1 cellular context compared by ENCODE assay signal in the genomic region with DNA sequence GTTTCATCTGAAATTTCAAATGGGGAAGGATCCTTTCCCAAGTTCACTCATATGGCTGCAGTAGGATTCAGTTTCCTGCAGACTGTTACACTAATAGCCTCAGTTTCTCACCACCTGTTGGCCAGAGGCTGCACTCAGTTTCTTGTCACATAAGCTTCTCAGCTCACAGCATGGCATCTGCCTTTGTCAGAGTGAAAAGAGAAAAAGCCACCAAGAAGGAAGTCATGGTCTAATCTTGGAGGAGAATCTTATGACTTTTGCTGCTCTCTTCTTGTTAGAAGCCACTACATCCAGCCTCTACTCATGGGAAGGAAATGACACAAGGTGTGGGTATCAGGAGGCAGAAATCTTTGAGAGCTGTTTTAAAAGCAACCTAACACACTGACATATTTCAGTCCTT.
TF ChIP-seq lines count a peak whose summit lies in the region.

No MANE protein-coding gene starts in this region.

TF ChIP-seq in HepG2, 621 proteins besides CTCF, POLR2A, EP300 and RAD21 (continued from another document):
- TF ChIP-seq, protein P1, sequence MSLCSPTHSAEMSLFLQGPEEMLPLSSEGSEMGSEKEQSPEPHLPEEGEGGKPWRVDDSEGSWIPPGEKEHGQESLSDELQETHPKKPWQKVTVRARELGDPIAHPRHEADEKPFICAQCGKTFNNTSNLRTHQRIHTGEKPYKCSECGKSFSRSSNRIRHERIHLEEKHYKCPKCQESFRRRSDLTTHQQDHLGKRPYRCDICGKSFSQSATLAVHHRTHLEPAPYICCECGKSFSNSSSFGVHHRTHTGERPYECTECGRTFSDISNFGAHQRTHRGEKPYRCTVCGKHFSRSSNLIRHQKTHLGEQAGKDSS (CRISPR knock-in tag; IDR thresholded peaks at IDR 0.05; ENCODE audit: borderline replicate concordance, low read depth): no peak
- TF ChIP-seq SP1 (IDR thresholded peaks at IDR 0.05): no peak
- TF ChIP-seq SP1 (CRISPR knock-in tag; IDR thresholded peaks at IDR 0.05): no peak
